Comparison of ENCODE assay signal across 2 cellular contexts in genomic region chr14:102499401-102500189, GRCh38.
TF ChIP-seq lines count a peak whose summit lies in the region.

No MANE protein-coding gene starts in this region.

TF ChIP-seq in liver, 16 proteins besides CTCF, POLR2A, EP300 and RAD21 (continued from another document):
- TF ChIP-seq REST (IDR thresholded peaks at IDR 0.05): no peak

TF ChIP-seq in HepG2, 621 proteins besides CTCF, POLR2A, EP300 and RAD21 (continued from another document):
- TF ChIP-seq ZNF687 (CRISPR knock-in tag; IDR thresholded peaks at IDR 0.05) (no peak), ZNF143 (CRISPR knock-in tag; IDR thresholded peaks at IDR 0.05) (no peak), MTERF4 (CRISPR knock-in tag; IDR thresholded peaks at IDR 0.05) (no peak), ZNF18 (CRISPR knock-in tag; IDR thresholded peaks at IDR 0.05; ENCODE audit: insufficient replicate concordance) (no peak), ATF2 (CRISPR knock-in tag; IDR thresholded peaks at IDR 0.05) (no peak), ETV6 (CRISPR knock-in tag; conservative IDR thresholded peaks at IDR 0.05) (no peak)
